Comparison of ENCODE assay signal across 8 cellular contexts in the genomic region with DNA sequence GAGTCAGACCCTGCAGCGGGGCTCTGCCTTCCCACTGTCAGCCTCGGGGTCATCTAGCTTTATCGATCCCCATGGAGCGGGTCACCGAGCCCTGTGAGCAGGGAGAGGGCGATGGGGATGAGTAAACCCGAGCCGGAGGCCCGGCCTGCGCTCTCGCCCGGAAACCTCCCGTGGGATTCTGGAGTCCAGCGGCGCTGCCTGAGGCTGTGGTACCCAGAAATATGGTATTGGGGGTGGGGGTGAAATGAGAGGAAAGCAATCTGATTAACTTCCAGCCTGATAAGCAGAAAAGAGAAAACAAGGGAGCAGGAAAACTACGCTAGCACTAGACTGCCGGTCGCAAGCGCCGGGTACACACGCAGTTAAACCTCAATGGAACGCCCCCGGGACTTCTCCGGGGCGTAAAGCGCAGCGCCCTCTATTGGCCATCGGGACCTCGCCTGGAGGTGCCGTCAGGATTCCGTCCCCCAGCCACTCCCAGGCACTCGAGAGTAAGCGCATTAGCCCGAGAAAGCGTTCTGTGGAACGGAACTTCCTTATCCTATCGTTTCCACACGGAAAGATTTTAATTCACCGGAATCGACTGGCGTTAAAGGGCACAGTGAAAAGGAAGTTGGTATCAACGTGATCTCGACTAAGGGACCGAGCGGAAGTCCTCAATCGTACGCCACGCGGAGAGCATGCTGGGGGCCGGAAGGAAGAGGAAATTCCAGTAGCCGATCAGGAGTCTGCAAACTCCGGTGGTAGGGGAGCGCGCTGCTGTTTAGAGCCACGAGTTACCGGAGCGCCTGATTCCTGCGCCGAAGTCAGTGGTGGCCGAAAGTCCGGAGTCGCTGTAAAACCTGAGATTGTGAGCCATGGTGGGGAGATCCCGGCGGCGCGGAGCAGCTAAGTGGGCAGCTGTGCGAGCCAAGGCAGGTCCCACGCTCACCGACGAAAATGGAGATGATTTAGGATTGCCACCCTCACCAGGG. TPM values are rescaled to one million over a fixed set of nuclear protein-coding genes. Genes with fewer than 3 reads are reported as not detected.
DNase-seq lines count a peak whose midpoint lies in the region; ATAC-seq and TF ChIP-seq lines count a peak whose summit lies in the region.

A gene with protein sequence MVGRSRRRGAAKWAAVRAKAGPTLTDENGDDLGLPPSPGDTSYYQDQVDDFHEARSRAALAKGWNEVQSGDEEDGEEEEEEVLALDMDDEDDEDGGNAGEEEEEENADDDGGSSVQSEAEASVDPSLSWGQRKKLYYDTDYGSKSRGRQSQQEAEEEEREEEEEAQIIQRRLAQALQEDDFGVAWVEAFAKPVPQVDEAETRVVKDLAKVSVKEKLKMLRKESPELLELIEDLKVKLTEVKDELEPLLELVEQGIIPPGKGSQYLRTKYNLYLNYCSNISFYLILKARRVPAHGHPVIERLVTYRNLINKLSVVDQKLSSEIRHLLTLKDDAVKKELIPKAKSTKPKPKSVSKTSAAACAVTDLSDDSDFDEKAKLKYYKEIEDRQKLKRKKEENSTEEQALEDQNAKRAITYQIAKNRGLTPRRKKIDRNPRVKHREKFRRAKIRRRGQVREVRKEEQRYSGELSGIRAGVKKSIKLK (plus strand): TSS at position 712 of the 974 bp plus-strand sequence. CDS start 146 bp downstream, at position 858.

- peak within 1 kb of the TSS; percentile 95 for H3K27ac ChIP-seq in AG04450 (ENCODE audit: low read depth, low read length)

- no peaks in the 10 kb centered on the region for H3K27me3 ChIP-seq in AG04450 (ENCODE audit: control insufficient read depth, insufficient read depth, low read length)

- ATAC-seq in GM18870 (IDR thresholded peaks at IDR 0.05; ENCODE audit: unreplicated experiment) (peak; percentile 94), HG03139 (IDR thresholded peaks at IDR 0.05; ENCODE audit: unreplicated experiment) (peak; percentile 91)

- H3K4me3 ChIP-seq in AG04450 (ENCODE audit: low read depth, low read length) (peak within 1 kb of the TSS; percentile 100), WI38 (ENCODE audit: low read depth, low read length) (peak within 1 kb of the TSS; percentile 94), cardiac fibroblast (replicated peaks in 1 of 2; ENCODE audit: low read depth in 2 of 2, low read length in 2 of 2) (peak within 1 kb of the TSS; percentile 81 to 100)

- POLR2A ChIA-PET in AG04450 (lab: Yijun Ruan, JAX) = interaction anchor here (1.8 kb wide), 1 partner anchor 16 kb away, joined by 5 read pairs; no protein-coding TSS in a partner anchor

- TF ChIP-seq CTCF in AG04450 (IDR thresholded peaks at IDR 0.05; ENCODE audit: low read depth, low read length) = peak; percentile 97
- peak; percentile 88 for TF ChIP-seq CTCF in WI38 (IDR thresholded peaks at IDR 0.05; ENCODE audit: low read depth, low read length)
- TF ChIP-seq CTCF in cardiac fibroblast (IDR thresholded peaks at IDR 0.05; ENCODE audit: low read depth, low read length) = peak; percentile 94

- CTCF ChIA-PET in AG04450 (lab: Charles Lee) = interaction anchor here (0.7 to 4.6 kb wide), 18 partner anchors 10 to 255 kb away, joined by 3 to 30 read pairs (median 3); a partner anchor contains a TSS

- DNase-seq in AG04450 (ENCODE audit: low read depth, low spot score) (peak; percentile 98), NCI-H2227 (lab: John Stamatoyannopoulos, UW; ENCODE audit: unreplicated experiment) (peak; percentile 97), cardiac fibroblast (ENCODE audit: low read depth in 2 of 2) (peak; percentile 99 to 100), iPS-NIHi7 (ENCODE audit: extremely low spot score) (peak; percentile 92), smooth muscle cell of the brain vasculature (ENCODE audit: low read depth, low spot score) (peak; percentile 96)

- no peaks in the 10 kb centered on the region for H3K9me3 ChIP-seq in AG04450 (ENCODE audit: control insufficient read depth, insufficient read depth, low read length)

RNA-seq across cellular contexts. Expression of the gene that starts here (rescaled TPM):
- polyA plus RNA-seq in AG04450 (2011; rRNA removed) = 24.3 and 27.1 TPM in 2 replicates
- 7.5 and 10.6 TPM in 2 replicates for polyA minus RNA-seq in AG04450 (2011; rRNA and poly(A)+ RNA removed)

Comparison
In these comparisons a context has a peak if more than half of its experiments do, and no peak if none do; other contexts are left out.
1. Peak in every context shown above with its lines: DNase-seq, ATAC-seq, H3K4me3 ChIP-seq and H3K27ac ChIP-seq.